In genomic region chr3:177283983-177284382, GRCh38 we compare ENCODE assay signal across 14 cellular contexts.
DNase-seq lines count a peak whose midpoint lies in the region; ATAC-seq and TF ChIP-seq lines count a peak whose summit lies in the region.
"Had no signal": no experiment of that assay in that cellular context is flagged by ENCODE, and none has a peak within 500 bp of the region (broad histone marks: within the 10 kb centered on the region; RNA-seq: fewer than 3 reads in every experiment).

No MANE protein-coding gene starts in this region.

- no peak overlapping the region for H2BK120ac ChIP-seq in mesenchymal stem cell (ENCODE audit: low read depth, low read length)

- H3K36me3 ChIP-seq in A673 (ENCODE audit: insufficient read depth, low read length, poor library complexity, severe bottlenecking) (no peaks in the 10 kb centered on the region), HCT116 (ENCODE audit: control insufficient read depth in 1 of 2, insufficient read depth in 2 of 2, low read length in 2 of 2) (no peaks in the 10 kb centered on the region), left lung (no peaks in the 10 kb centered on the region), mesenchymal stem cell (ENCODE audit: control insufficient read depth in 1 of 2, insufficient read depth in 2 of 2, low read depth in 1 of 2, low read length in 2 of 2) (no peaks in the 10 kb centered on the region), esophagus muscularis mucosa (no peaks in the 10 kb centered on the region)
- H3K36me3 ChIP-seq: left ventricle myocardium inferior, Peyer's patch, suprapubic skin had no signal

- H3K4ac ChIP-seq in mesenchymal stem cell (ENCODE audit: low read depth in 1 of 2, low read length in 2 of 2) = no peak overlapping the region

- no peak for TF ChIP-seq POLR2A in HCT116 (IDR thresholded peaks at IDR 0.05; ENCODE audit: borderline replicate concordance, extremely low read depth, insufficient read depth, insufficient read length)
- no peak for TF ChIP-seq POLR2A in esophagus muscularis mucosa (IDR thresholded peaks at IDR 0.05; ENCODE audit: low read depth)

- H2BK12ac ChIP-seq in mesenchymal stem cell (ENCODE audit: low read length in 2 of 2) = no peak overlapping the region

- 0 out of 2 replicates have a peak overlapping the region, but pooled peaks have one; percentile 18 for H3K9ac ChIP-seq in HCT116 (ENCODE audit: low read length)
- H3K9ac ChIP-seq in mesenchymal stem cell (ENCODE audit: low read length) = no peak overlapping the region
- H3K9ac ChIP-seq: KMS-11 had no signal

- H3K27me3 Mint-ChIP-seq in activated CD8-positive, alpha-beta T cell treated with anti-CD3 and anti-CD28 coated beads for 36 hours = no peaks in the 10 kb centered on the region
- H3K27me3 Mint-ChIP-seq: activated CD8-positive, alpha-beta memory T cell treated with anti-CD3 and anti-CD28 coated beads, Interleukin-2, amount 10 ng/mL, durations not matched to agents 7 days and 5 days had no signal

- TF ChIP-seq RAD21 in HCT116 (IDR thresholded peaks at IDR 0.05; ENCODE audit: low read depth) = no peak

- H3K4me3 ChIP-seq in A673 (ENCODE audit: low read depth, low read length, poor library complexity, severe bottlenecking) = no peak overlapping the region
- no peak overlapping the region for H3K4me3 ChIP-seq in HCT116 (replicated peaks in 1 of 2; ENCODE audit: low read depth in 1 of 2, low read length in 2 of 2)
- H3K4me3 ChIP-seq in left lung = no peak overlapping the region
- peak overlapping the region in 1 of 2 experiments; percentile 21 for H3K4me3 ChIP-seq in mesenchymal stem cell (ENCODE audit: insufficient read depth in 1 of 2, low read depth in 1 of 2, low read length in 2 of 2)
- H3K4me3 ChIP-seq in esophagus muscularis mucosa = no peak overlapping the region
- H3K4me3 ChIP-seq: left ventricle myocardium inferior, Peyer's patch, suprapubic skin had no signal

- peak overlapping the region; percentile 51 for H2AFZ ChIP-seq in HCT116 (ENCODE audit: low read depth, low read length, poor library complexity, severe bottlenecking)
- H2AFZ ChIP-seq in mesenchymal stem cell (ENCODE audit: low read depth, low read length) = no peak overlapping the region

- no peak overlapping the region for H2BK15ac ChIP-seq in mesenchymal stem cell (ENCODE audit: low read depth, poor library complexity, severe bottlenecking)

- H3K4me1 Mint-ChIP-seq in activated CD8-positive, alpha-beta T cell treated with anti-CD3 and anti-CD28 coated beads for 36 hours (ENCODE audit: low read depth) = peaks cover 24% of the 10 kb centered on the region

- CTCF ChIA-PET in A673 (lab: Charles Lee) (no interaction called here), HCT116 (lab: Charles Lee) (no interaction called here)
- CTCF ChIA-PET in activated CD8-positive, alpha-beta T cell treated with anti-CD3 and anti-CD28 coated beads for 36 hours (lab: Charles Lee) = no interaction called here

- H3K18ac ChIP-seq in mesenchymal stem cell (ENCODE audit: low read depth in 1 of 2, low read length in 2 of 2) = peak overlapping the region in 1 of 2 experiments; percentile 5

- H3K79me1 ChIP-seq in mesenchymal stem cell (replicated peaks; ENCODE audit: low read length, poor library complexity, severe bottlenecking) = no peaks in the 10 kb centered on the region

- intact Hi-C loops in A673 (cut with micrococcal nuclease; ENCODE audit: unreplicated experiment) (loop anchor here (5.0 kb wide), 1 partner anchor 68 kb away; no protein-coding TSS in a partner anchor), HCT116 (cut with micrococcal nuclease) (loop anchor here (2.0 kb wide), 2 partner anchors 61 to 75 kb away; no protein-coding TSS in a partner anchor), left lung (cut with DNase I) (no loop called here), esophagus muscularis mucosa (cut with DNase I) (no loop called here)
- intact Hi-C loops in activated CD8-positive, alpha-beta T cell treated with anti-CD3 and anti-CD28 coated beads for 36 hours (cut with micrococcal nuclease) = no loop called here

- H2BK5ac ChIP-seq in mesenchymal stem cell (ENCODE audit: low read depth, low read length, poor library complexity, severe bottlenecking) = no peak overlapping the region

- no peak overlapping the region for H3K14ac ChIP-seq in mesenchymal stem cell (ENCODE audit: low read length in 2 of 2)

- peak; percentile 25 for ATAC-seq in HCT116
- peak; percentile 23 for ATAC-seq in activated CD8-positive, alpha-beta T cell treated with anti-CD3 and anti-CD28 coated beads for 36 hours
- peak; percentile 56 for ATAC-seq in left lung
- ATAC-seq: activated CD8-positive, alpha-beta memory T cell treated with anti-CD3 and anti-CD28 coated beads, Interleukin-2, amount 10 ng/mL, durations not matched to agents 7 days and 5 days had no signal

- TF ChIP-seq CTCF in A673 (conservative IDR thresholded peaks at IDR 0.05; ENCODE audit: low read depth, low read length) (no peak), HCT116 (IDR thresholded peaks at IDR 0.05 in 2 of 3, conservative IDR thresholded peaks at IDR 0.05 in 1 of 3; ENCODE audit: borderline replicate concordance in 1 of 3, insufficient read depth in 1 of 3, low read depth in 2 of 3, low read length in 2 of 3) (no peak), left lung (IDR thresholded peaks at IDR 0.05) (no peak), GM20000 (IDR thresholded peaks at IDR 0.05; ENCODE audit: extremely low read depth, missing control alignments) (no peak), esophagus muscularis mucosa (IDR thresholded peaks at IDR 0.05) (no peak)
- no peak for TF ChIP-seq CTCF in activated CD8-positive, alpha-beta T cell treated with anti-CD3 and anti-CD28 coated beads for 36 hours (IDR thresholded peaks at IDR 0.05)

- BruUV-seq in A673 (replicated peaks; lab: Mats Ljungman, UMichigan) = no TSS peak
- no TSS peak for BruUV-seq in HCT116 (replicated peaks; lab: Mats Ljungman, UMichigan)

- H3K36me3 Mint-ChIP-seq in activated CD8-positive, alpha-beta T cell treated with anti-CD3 and anti-CD28 coated beads for 36 hours (ENCODE audit: low read depth) = peaks cover 4% of the 10 kb centered on the region

- RAD21 ChIA-PET in HCT116 (lab: Charles Lee; ENCODE audit: low non-redundant PET in 1 of 2, low total read pairs in 2 of 2, uncharacterized antibody in 2 of 2, unreplicated experiment in 2 of 2) = no interaction called here

- peaks cover 36% of the 10 kb centered on the region for H3K4me1 ChIP-seq in A673 (ENCODE audit: insufficient read depth, low read length, poor library complexity, severe bottlenecking)
- H3K4me1 ChIP-seq in HCT116 (ENCODE audit: control insufficient read depth in 1 of 2, insufficient read depth in 2 of 2, low read length in 2 of 2) = peaks cover 38 to 41% of the 10 kb centered on the region in 2 experiments
- peaks cover 4 to 26% of the 10 kb centered on the region in 2 donors for H3K4me1 ChIP-seq in left lung
- peaks cover 4% of the 10 kb centered on the region for H3K4me1 ChIP-seq in mesenchymal stem cell (ENCODE audit: control insufficient read depth, insufficient read depth, low read depth, low read length)
- peaks cover 0 to 11% (median 7%) of the 10 kb centered on the region in 4 donors for H3K4me1 ChIP-seq in esophagus muscularis mucosa

- no peaks in the 10 kb centered on the region for H3K27me3 ChIP-seq in A673 (replicated peaks; ENCODE audit: insufficient read depth, low read depth, low read length, poor library complexity)
- H3K27me3 ChIP-seq in HCT116 (ENCODE audit: insufficient read depth, low read length) = no peaks in the 10 kb centered on the region
- H3K27me3 ChIP-seq in left lung = no peaks in the 10 kb centered on the region
- H3K27me3 ChIP-seq in mesenchymal stem cell (ENCODE audit: control insufficient read depth in 1 of 2, insufficient read depth in 1 of 2, low read length in 2 of 2) = no peaks in the 10 kb centered on the region
- no peaks in the 10 kb centered on the region for H3K27me3 ChIP-seq in esophagus muscularis mucosa
- H3K27me3 ChIP-seq: Peyer's patch, suprapubic skin had no signal

- H3K27ac ChIP-seq in A673 (ENCODE audit: low read depth, low read length, poor library complexity, severe bottlenecking) = peak overlapping the region; percentile 57
- peak overlapping the region; percentile 42 for H3K27ac ChIP-seq in HCT116 (ENCODE audit: low read depth, low read length)
- no peak overlapping the region for H3K27ac ChIP-seq in left lung
- H3K27ac ChIP-seq in mesenchymal stem cell (ENCODE audit: low read length, poor library complexity, severe bottlenecking) = no peak overlapping the region
- no peak overlapping the region for H3K27ac ChIP-seq in esophagus muscularis mucosa (replicated peaks in 1 of 4)
- H3K27ac ChIP-seq: KMS-11, left ventricle myocardium inferior, suprapubic skin had no signal

- no peak overlapping the region for H3K23ac ChIP-seq in mesenchymal stem cell (ENCODE audit: low read length in 2 of 2)

- peak overlapping the region; percentile 74 for H3K27ac Mint-ChIP-seq in activated CD8-positive, alpha-beta T cell treated with anti-CD3 and anti-CD28 coated beads for 36 hours
- H3K27ac Mint-ChIP-seq: activated CD8-positive, alpha-beta memory T cell treated with anti-CD3 and anti-CD28 coated beads, Interleukin-2, amount 10 ng/mL, durations not matched to agents 7 days and 5 days had no signal

- no peak overlapping the region for H3K4me3 Mint-ChIP-seq in activated CD8-positive, alpha-beta T cell treated with anti-CD3 and anti-CD28 coated beads for 36 hours
- H3K4me3 Mint-ChIP-seq: activated CD8-positive, alpha-beta memory T cell treated with anti-CD3 and anti-CD28 coated beads, Interleukin-2, amount 10 ng/mL, durations not matched to agents 7 days and 5 days had no signal

- no peaks in the 10 kb centered on the region for H3K9me3 ChIP-seq in A673 (ENCODE audit: low read depth, low read length, poor library complexity, severe bottlenecking)
- no peaks in the 10 kb centered on the region for H3K9me3 ChIP-seq in HCT116 (ENCODE audit: control insufficient read depth in 1 of 2, insufficient read depth in 1 of 2, low read depth in 1 of 2, low read length in 2 of 2)
- no peaks in the 10 kb centered on the region for H3K9me3 ChIP-seq in left lung
- no peaks in the 10 kb centered on the region for H3K9me3 ChIP-seq in mesenchymal stem cell (ENCODE audit: control insufficient read depth, low read length)
- H3K9me3 ChIP-seq in esophagus muscularis mucosa = no peaks in the 10 kb centered on the region
- H3K9me3 ChIP-seq: left ventricle myocardium inferior, Peyer's patch, suprapubic skin had no signal

- no peak overlapping the region for H4K91ac ChIP-seq in mesenchymal stem cell (ENCODE audit: low read length)

- no peak for TF ChIP-seq EP300 in esophagus muscularis mucosa (IDR thresholded peaks at IDR 0.05)

- H3K4me2 ChIP-seq in HCT116 (ENCODE audit: low read length) = peak overlapping the region; percentile 67
- no peak overlapping the region for H3K4me2 ChIP-seq in mesenchymal stem cell (ENCODE audit: low read length, poor library complexity, severe bottlenecking)
- H3K4me2 ChIP-seq: KMS-11 had no signal

- peaks cover 3% of the 10 kb centered on the region for H3K9me3 Mint-ChIP-seq in activated CD8-positive, alpha-beta T cell treated with anti-CD3 and anti-CD28 coated beads for 36 hours

- no peaks in the 10 kb centered on the region for H3K9me2 ChIP-seq in HCT116 (ENCODE audit: insufficient read depth)

- DNase-seq in A673 (ENCODE audit: low spot score) (no peak), HCT116 (ENCODE audit: low read depth, low spot score) (no peak), left lung (no peak), mesenchymal stem cell (no peak), A172 (ENCODE audit: low spot score) (no peak), GM20000 (ENCODE audit: low spot score) (no peak), esophagus muscularis mucosa (ENCODE audit: extremely low spot score) (no peak)
- no peak for DNase-seq in activated CD8-positive, alpha-beta T cell treated with anti-CD3 and anti-CD28 coated beads for 36 hours
- DNase-seq: activated CD4-positive, CD25-positive, alpha-beta regulatory T cell; activated CD8-positive, alpha-beta memory T cell treated with anti-CD3 and anti-CD28 coated beads, Interleukin-2, amount 10 ng/mL, durations not matched to agents 7 days and 5 days had no signal

- H4K8ac ChIP-seq in mesenchymal stem cell (ENCODE audit: low read length) = no peak overlapping the region

- no peaks in the 10 kb centered on the region for H4K20me1 ChIP-seq in HCT116 (ENCODE audit: insufficient read depth)

- H3K79me2 ChIP-seq in HCT116 (ENCODE audit: insufficient read depth, low read length) = no peaks in the 10 kb centered on the region

- POLR2A ChIA-PET in A673 (lab: Charles Lee; ENCODE audit: low non-redundant PET) (no interaction called here), HCT116 (lab: Charles Lee) (interaction anchor here (1.6 kb wide), 1 partner anchor 74 kb away, joined by 6 read pairs; no protein-coding TSS in a partner anchor)
- POLR2A ChIA-PET in activated CD8-positive, alpha-beta T cell treated with anti-CD3 and anti-CD28 coated beads for 36 hours (lab: Charles Lee) = no interaction called here

- no peak overlapping the region for H2AK5ac ChIP-seq in mesenchymal stem cell (ENCODE audit: low read length, severe bottlenecking)

- 66% methylated on average over 2 of the region's 2 CpGs for WGBS in mesenchymal stem cell
- WGBS in esophagus muscularis mucosa = 93% methylated on average over 2 of the region's 2 CpGs

Comparison
In these comparisons a context has a peak if more than half of its experiments do, and no peak if none do; other contexts are left out.
1. H3K27ac ChIP-seq: peak in A673 (single experiment) and HCT116 (single experiment); none in left lung (0 of 2), mesenchymal stem cell (single experiment) and esophagus muscularis mucosa (0 of 4).
2. intact Hi-C loops: an anchor here in A673 (5.0 kb wide) and HCT116 (2.0 kb wide); none called in activated CD8-positive, alpha-beta T cell treated with anti-CD3 and anti-CD28 coated beads for 36 hours, left lung and esophagus muscularis mucosa.
3. Peak in every context shown above with its lines, with median percentiles within 50 percentile points of each other: ATAC-seq.